1 cellular context compared by ENCODE assay signal in the genomic region with DNA sequence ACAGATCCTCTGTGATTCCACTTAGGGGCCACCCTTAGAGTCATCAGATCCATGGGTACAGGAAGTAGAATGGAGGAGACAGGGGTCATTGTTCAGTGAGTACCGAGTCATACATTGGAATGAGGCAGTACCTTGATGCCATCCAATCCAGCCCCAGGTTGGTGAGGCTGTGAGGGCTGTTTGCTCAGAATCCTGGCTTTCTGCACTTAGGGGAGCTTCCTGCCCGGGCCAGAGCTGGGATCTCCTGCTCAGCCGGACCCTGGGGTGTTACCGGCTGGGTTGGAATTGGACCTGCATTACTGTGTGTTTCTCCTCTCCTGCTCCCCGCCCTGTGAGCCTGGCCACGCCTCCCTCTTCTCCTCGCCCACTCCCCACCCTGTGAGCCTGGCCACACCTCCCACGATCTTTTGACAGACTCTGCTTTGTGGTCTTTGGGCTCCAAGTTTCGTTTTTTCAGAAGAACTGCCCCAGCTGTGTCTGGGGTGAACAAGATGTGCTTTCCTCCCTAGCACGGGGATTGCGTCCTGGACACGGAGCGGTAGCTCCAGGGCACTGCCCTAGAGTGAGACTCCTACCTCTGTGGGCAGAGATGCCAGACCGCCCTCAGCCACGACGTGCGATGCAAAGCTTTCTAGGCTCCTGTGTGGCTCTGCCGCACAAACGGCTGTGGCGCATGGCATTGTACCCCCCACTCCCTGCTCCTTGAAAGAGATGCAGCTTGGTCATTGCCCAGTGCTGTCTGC.
TF ChIP-seq lines count a peak whose summit lies in the region.

No MANE protein-coding gene starts in this region.

TF ChIP-seq in A549, 52 proteins besides CTCF, POLR2A, EP300 and RAD21 (continued from another document):
- TF ChIP-seq GATA3 (IDR thresholded peaks at IDR 0.05; ENCODE audit: borderline replicate concordance) (no peak; the same call in 1 of the 2 replicates), CBX2 (IDR thresholded peaks at IDR 0.05; ENCODE audit: borderline replicate concordance, low read depth) (no peak), EHMT2 (IDR thresholded peaks at IDR 0.05; ENCODE audit: low read depth) (no peak), POLR2AphosphoS2 (conservative IDR thresholded peaks at IDR 0.05; ENCODE audit: low read length) (no peak), HOXB13 (CRISPR knock-in tag; IDR thresholded peaks at IDR 0.05; ENCODE audit: low read depth) (peak; percentile 18; the same call in 1 of the 2 replicates), HEYL (CRISPR knock-in tag; IDR thresholded peaks at IDR 0.05) (no peak), ZFP36 (IDR thresholded peaks at IDR 0.05; ENCODE audit: borderline replicate concordance, partially characterized antibody) (no peak), NFE2L2 (conservative IDR thresholded peaks at IDR 0.05; ENCODE audit: low read length) (no peak), PHF8 (IDR thresholded peaks at IDR 0.05; ENCODE audit: borderline replicate concordance, low read depth) (no peak), ESRRA (IDR thresholded peaks at IDR 0.05; ENCODE audit: borderline replicate concordance, low read length) (no peak), HOXA7 (CRISPR knock-in tag; IDR thresholded peaks at IDR 0.05) (no peak), FOSL2 (IDR thresholded peaks at IDR 0.05) (no peak), FOSL2 (CRISPR knock-in tag; IDR thresholded peaks at IDR 0.05) (peak; percentile 38; the same call in 1 of the 2 replicates), TFCP2L1 (CRISPR knock-in tag; IDR thresholded peaks at IDR 0.05) (peak; percentile 71; the same call in 1 of the 2 replicates), RNF2 (IDR thresholded peaks at IDR 0.05; ENCODE audit: borderline replicate concordance, low read depth) (no peak), JUNB (IDR thresholded peaks at IDR 0.05) (no peak), ZC3H11A (IDR thresholded peaks at IDR 0.05) (no peak), CBX8 (IDR thresholded peaks at IDR 0.05) (no peak), CHD2 (IDR thresholded peaks at IDR 0.05; ENCODE audit: low read length, partially characterized antibody) (no peak), HDAC2 (IDR thresholded peaks at IDR 0.05) (no peak), CHD4 (IDR thresholded peaks at IDR 0.05; ENCODE audit: borderline replicate concordance) (no peak), KDM5A (IDR thresholded peaks at IDR 0.05) (no peak), FOSB (CRISPR knock-in tag; IDR thresholded peaks at IDR 0.05) (0 out of 2 replicates have a peak, but pooled peaks have one; percentile 16), JUN (IDR thresholded peaks at IDR 0.05) (peak; percentile 22 to 68; a peak in 3 of 5 replicates), MAFK (IDR thresholded peaks at IDR 0.05; ENCODE audit: partially characterized antibody) (no peak), RARB (CRISPR knock-in tag; IDR thresholded peaks at IDR 0.05) (0 out of 2 replicates have a peak, but pooled peaks have one; percentile 8), ZSCAN20 (CRISPR knock-in tag; IDR thresholded peaks at IDR 0.05) (no peak), ZNF302 (CRISPR knock-in tag; IDR thresholded peaks at IDR 0.05) (no peak), KDM1A (IDR thresholded peaks at IDR 0.05; ENCODE audit: low read depth) (no peak), MAZ (IDR thresholded peaks at IDR 0.05; ENCODE audit: borderline replicate concordance, low read depth, low read length) (no peak), TP53 (CRISPR knock-in tag; IDR thresholded peaks at IDR 0.05) (peak; percentile 8; the same call in 1 of the 2 replicates), RCOR1 (IDR thresholded peaks at IDR 0.05; ENCODE audit: low read depth, low read length) (no peak), NR3C1 (IDR thresholded peaks at IDR 0.05) (no peak), SREBF2 (IDR thresholded peaks at IDR 0.05) (no peak), SMC3 (IDR thresholded peaks at IDR 0.05) (no peak), BHLHE40 (IDR thresholded peaks at IDR 0.05; ENCODE audit: low read depth, low read length) (no peak), HOXB5 (CRISPR knock-in tag; IDR thresholded peaks at IDR 0.05) (0 out of 2 replicates have a peak, but pooled peaks have one; percentile 29)
- TF ChIP-seq, protein P1, sequence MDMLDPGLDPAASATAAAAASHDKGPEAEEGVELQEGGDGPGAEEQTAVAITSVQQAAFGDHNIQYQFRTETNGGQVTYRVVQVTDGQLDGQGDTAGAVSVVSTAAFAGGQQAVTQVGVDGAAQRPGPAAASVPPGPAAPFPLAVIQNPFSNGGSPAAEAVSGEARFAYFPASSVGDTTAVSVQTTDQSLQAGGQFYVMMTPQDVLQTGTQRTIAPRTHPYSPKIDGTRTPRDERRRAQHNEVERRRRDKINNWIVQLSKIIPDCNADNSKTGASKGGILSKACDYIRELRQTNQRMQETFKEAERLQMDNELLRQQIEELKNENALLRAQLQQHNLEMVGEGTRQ (IDR thresholded peaks at IDR 0.05), result no peak
- TF ChIP-seq, protein P2, sequence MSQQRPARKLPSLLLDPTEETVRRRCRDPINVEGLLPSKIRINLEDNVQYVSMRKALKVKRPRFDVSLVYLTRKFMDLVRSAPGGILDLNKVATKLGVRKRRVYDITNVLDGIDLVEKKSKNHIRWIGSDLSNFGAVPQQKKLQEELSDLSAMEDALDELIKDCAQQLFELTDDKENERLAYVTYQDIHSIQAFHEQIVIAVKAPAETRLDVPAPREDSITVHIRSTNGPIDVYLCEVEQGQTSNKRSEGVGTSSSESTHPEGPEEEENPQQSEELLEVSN (IDR thresholded peaks at IDR 0.05; ENCODE audit: borderline replicate concordance, low read depth), result no peak
- TF ChIP-seq, protein P3, sequence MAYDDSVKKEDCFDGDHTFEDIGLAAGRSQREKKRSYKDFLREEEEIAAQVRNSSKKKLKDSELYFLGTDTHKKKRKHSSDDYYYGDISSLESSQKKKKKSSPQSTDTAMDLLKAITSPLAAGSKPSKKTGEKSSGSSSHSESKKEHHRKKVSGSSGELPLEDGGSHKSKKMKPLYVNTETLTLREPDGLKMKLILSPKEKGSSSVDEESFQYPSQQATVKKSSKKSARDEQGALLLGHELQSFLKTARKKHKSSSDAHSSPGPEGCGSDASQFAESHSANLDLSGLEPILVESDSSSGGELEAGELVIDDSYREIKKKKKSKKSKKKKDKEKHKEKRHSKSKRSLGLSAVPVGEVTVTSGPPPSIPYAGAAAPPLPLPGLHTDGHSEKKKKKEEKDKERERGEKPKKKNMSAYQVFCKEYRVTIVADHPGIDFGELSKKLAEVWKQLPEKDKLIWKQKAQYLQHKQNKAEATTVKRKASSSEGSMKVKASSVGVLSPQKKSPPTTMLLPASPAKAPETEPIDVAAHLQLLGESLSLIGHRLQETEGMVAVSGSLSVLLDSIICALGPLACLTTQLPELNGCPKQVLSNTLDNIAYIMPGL (CRISPR knock-in tag; IDR thresholded peaks at IDR 0.05; ENCODE audit: borderline replicate concordance), result no peak
- TF ChIP-seq, protein P4, sequence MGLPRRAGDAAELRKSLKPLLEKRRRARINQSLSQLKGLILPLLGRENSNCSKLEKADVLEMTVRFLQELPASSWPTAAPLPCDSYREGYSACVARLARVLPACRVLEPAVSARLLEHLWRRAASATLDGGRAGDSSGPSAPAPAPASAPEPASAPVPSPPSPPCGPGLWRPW (IDR thresholded peaks at IDR 0.05), result no peak
- TF ChIP-seq, protein P5, sequence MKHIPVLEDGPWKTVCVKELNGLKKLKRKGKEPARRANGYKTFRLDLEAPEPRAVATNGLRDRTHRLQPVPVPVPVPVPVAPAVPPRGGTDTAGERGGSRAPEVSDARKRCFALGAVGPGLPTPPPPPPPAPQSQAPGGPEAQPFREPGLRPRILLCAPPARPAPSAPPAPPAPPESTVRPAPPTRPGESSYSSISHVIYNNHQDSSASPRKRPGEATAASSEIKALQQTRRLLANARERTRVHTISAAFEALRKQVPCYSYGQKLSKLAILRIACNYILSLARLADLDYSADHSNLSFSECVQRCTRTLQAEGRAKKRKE (CRISPR knock-in tag; IDR thresholded peaks at IDR 0.05; ENCODE audit: low read depth), result peak; percentile 57
- TF ChIP-seq, protein P6, sequence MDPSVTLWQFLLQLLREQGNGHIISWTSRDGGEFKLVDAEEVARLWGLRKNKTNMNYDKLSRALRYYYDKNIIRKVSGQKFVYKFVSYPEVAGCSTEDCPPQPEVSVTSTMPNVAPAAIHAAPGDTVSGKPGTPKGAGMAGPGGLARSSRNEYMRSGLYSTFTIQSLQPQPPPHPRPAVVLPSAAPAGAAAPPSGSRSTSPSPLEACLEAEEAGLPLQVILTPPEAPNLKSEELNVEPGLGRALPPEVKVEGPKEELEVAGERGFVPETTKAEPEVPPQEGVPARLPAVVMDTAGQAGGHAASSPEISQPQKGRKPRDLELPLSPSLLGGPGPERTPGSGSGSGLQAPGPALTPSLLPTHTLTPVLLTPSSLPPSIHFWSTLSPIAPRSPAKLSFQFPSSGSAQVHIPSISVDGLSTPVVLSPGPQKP (IDR thresholded peaks at IDR 0.05; ENCODE audit: low read depth, low read length), result no peak
- TF ChIP-seq, protein P7, sequence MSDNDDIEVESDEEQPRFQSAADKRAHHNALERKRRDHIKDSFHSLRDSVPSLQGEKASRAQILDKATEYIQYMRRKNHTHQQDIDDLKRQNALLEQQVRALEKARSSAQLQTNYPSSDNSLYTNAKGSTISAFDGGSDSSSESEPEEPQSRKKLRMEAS (IDR thresholded peaks at IDR 0.05), result no peak; the same call in 1 of the 2 replicates
- TF ChIP-seq, protein P8, sequence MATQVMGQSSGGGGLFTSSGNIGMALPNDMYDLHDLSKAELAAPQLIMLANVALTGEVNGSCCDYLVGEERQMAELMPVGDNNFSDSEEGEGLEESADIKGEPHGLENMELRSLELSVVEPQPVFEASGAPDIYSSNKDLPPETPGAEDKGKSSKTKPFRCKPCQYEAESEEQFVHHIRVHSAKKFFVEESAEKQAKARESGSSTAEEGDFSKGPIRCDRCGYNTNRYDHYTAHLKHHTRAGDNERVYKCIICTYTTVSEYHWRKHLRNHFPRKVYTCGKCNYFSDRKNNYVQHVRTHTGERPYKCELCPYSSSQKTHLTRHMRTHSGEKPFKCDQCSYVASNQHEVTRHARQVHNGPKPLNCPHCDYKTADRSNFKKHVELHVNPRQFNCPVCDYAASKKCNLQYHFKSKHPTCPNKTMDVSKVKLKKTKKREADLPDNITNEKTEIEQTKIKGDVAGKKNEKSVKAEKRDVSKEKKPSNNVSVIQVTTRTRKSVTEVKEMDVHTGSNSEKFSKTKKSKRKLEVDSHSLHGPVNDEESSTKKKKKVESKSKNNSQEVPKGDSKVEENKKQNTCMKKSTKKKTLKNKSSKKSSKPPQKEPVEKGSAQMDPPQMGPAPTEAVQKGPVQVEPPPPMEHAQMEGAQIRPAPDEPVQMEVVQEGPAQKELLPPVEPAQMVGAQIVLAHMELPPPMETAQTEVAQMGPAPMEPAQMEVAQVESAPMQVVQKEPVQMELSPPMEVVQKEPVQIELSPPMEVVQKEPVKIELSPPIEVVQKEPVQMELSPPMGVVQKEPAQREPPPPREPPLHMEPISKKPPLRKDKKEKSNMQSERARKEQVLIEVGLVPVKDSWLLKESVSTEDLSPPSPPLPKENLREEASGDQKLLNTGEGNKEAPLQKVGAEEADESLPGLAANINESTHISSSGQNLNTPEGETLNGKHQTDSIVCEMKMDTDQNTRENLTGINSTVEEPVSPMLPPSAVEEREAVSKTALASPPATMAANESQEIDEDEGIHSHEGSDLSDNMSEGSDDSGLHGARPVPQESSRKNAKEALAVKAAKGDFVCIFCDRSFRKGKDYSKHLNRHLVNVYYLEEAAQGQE (IDR thresholded peaks at IDR 0.05), result no peak
